Comparison of ENCODE assay signal across 17 cellular contexts in the genomic region with DNA sequence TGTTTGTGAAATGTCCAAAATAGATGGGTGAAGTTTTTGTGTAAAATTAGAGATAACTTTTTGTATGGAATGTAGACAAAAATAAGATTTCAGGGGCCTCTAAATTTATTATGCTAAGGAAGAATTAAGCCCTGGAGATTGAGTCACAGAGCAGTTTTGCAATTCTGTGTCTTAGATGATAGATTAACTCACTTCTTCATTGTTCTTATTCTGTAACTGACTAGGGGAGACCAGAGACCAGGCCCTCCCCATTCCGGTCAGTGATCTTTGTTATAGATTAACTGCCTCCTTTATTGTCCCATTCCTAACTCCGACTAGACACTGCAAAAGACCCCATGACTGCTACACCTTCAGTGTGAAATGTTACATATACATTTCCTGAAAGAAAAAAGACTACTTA.
DNase-seq lines count a peak whose midpoint lies in the region; ATAC-seq and TF ChIP-seq lines count a peak whose summit lies in the region.
"Had no signal": no experiment of that assay in that cellular context is flagged by ENCODE, and none has a peak within 500 bp of the region (broad histone marks: within the 10 kb centered on the region; RNA-seq: fewer than 3 reads in every experiment).

No MANE protein-coding gene starts in this region.

- H3K4me3 ChIP-seq in GM23248 (no peak overlapping the region), epithelial cell of esophagus (ENCODE audit: low read length) (no peak overlapping the region), upper lobe of left lung (no peak overlapping the region)
- H3K4me3 ChIP-seq: BLaER1 had no signal

- no peaks in the 10 kb centered on the region for H3K79me2 ChIP-seq in GM23248 (ENCODE audit: insufficient read depth)

- H3F3A ChIP-seq in GM23248 (ENCODE audit: insufficient read depth): no peaks in the 10 kb centered on the region

- peaks cover 8% of the 10 kb centered on the region for H3K27me3 ChIP-seq in GM23248 (replicated peaks; ENCODE audit: insufficient read depth)
- H3K27me3 ChIP-seq in upper lobe of left lung: no peaks in the 10 kb centered on the region
- H3K27me3 ChIP-seq: BLaER1 had no signal

- no peaks in the 10 kb centered on the region for H3K9me2 ChIP-seq in GM23248 (ENCODE audit: insufficient read depth)

- DNase-seq in GM23248 (peak; percentile 22), epithelial cell of esophagus (ENCODE audit: low read depth) (peak; percentile 2), iris pigment epithelial cell (ENCODE audit: low read depth) (peak; percentile 15), mucosa of gallbladder (ENCODE audit: low spot score) (peak; percentile 54), NCI-H2107 treated with DMSO at 0.1 percent for 48 hours (lab: John Stamatoyannopoulos, UW; ENCODE audit: unreplicated experiment) (no peak), upper lobe of left lung (no peak)
- no peak for DNase-seq in stimulated activated naive CD8-positive, alpha-beta T cell treated with anti-CD3 and anti-CD28 coated beads, Interleukin-15, Interleukin-2, amounts not matched to agents 100 U/mL and 50 U/mL, for 24 hours
- DNase-seq: 8988T; AML-193; Caco-2; CD8-positive, alpha-beta memory T cell; DND-41; GDM1; H7 had no signal

- TF ChIP-seq CTCF in epithelial cell of esophagus (IDR thresholded peaks at IDR 0.05; ENCODE audit: insufficient read depth, low read depth, low read length, missing control alignments): no peak
- TF ChIP-seq CTCF in upper lobe of left lung (IDR thresholded peaks at IDR 0.05): no peak

- no peak overlapping the region for H3K9ac ChIP-seq in GM23248
- H3K9ac ChIP-seq: BLaER1 had no signal

- H3K27ac ChIP-seq in GM23248 (no peak overlapping the region), upper lobe of left lung (no peak overlapping the region)
- H3K27ac ChIP-seq: BLaER1 had no signal

- 81 to 85% methylated on average over 2 of the region's 2 CpGs for WGBS in GM23248 (ENCODE audit: low coverage in 1 of 2, low lambda C conversion rate in 2 of 2, missing lambda C conversion rate in 2 of 2), 2 experiments
- 74 to 88% methylated on average over 2 of the region's 2 CpGs for WGBS in upper lobe of left lung, 2 donors

- in situ Hi-C loops in GM23248 (cut with MboI): no loop called here

- ATAC-seq in HG03097 (IDR thresholded peaks at IDR 0.05; ENCODE audit: low FRiP score, unreplicated experiment) (no peak), upper lobe of left lung (ENCODE audit: low FRiP score in 2 of 2) (no peak)
- ATAC-seq in stimulated activated naive CD8-positive, alpha-beta T cell treated with anti-CD3 and anti-CD28 coated beads, Interleukin-15, Interleukin-2, amounts not matched to agents 100 U/mL and 50 U/mL, for 24 hours: no peak
- ATAC-seq: HepG2 had no signal

- no peak for TF ChIP-seq POLR2A in upper lobe of left lung (IDR thresholded peaks at IDR 0.05)

- no peak overlapping the region for H2AFZ ChIP-seq in GM23248

- no peaks in the 10 kb centered on the region for H3K4me1 ChIP-seq in GM23248 (ENCODE audit: insufficient read depth)
- no peaks in the 10 kb centered on the region for H3K4me1 ChIP-seq in upper lobe of left lung
- H3K4me1 ChIP-seq: BLaER1, Caco-2 had no signal

- TF ChIP-seq EP300 in upper lobe of left lung (IDR thresholded peaks at IDR 0.05): no peak

- H4K20me1 ChIP-seq in GM23248 (ENCODE audit: insufficient read depth): no peaks in the 10 kb centered on the region
- H4K20me1 ChIP-seq: BLaER1 had no signal

- no peak overlapping the region for H3K4me2 ChIP-seq in GM23248 (ENCODE audit: unreplicated experiment)
- H3K4me2 ChIP-seq: BLaER1 had no signal

- no peaks in the 10 kb centered on the region for H3K9me3 ChIP-seq in GM23248 (ENCODE audit: low read depth)
- no peaks in the 10 kb centered on the region for H3K9me3 ChIP-seq in upper lobe of left lung
- H3K9me3 ChIP-seq: BLaER1, Caco-2 had no signal

- no peaks in the 10 kb centered on the region for H3K36me3 ChIP-seq in GM23248 (ENCODE audit: low read depth)
- H3K36me3 ChIP-seq in upper lobe of left lung: no peaks in the 10 kb centered on the region
- H3K36me3 ChIP-seq: BLaER1 had no signal

Comparison
In these comparisons a context has a peak if more than half of its experiments do, and no peak if none do; other contexts are left out.
1. DNase-seq: peak in GM23248 (single experiment), epithelial cell of esophagus (single experiment), iris pigment epithelial cell (single experiment) and mucosa of gallbladder (single experiment); none in NCI-H2107 treated with DMSO at 0.1 percent for 48 hours (single experiment), upper lobe of left lung (0 of 2) and stimulated activated naive CD8-positive, alpha-beta T cell treated with anti-CD3 and anti-CD28 coated beads, Interleukin-15, Interleukin-2, amounts not matched to agents 100 U/mL and 50 U/mL, for 24 hours (single experiment).